Comparison of ENCODE assay signal across 1 cellular context in the genomic region with DNA sequence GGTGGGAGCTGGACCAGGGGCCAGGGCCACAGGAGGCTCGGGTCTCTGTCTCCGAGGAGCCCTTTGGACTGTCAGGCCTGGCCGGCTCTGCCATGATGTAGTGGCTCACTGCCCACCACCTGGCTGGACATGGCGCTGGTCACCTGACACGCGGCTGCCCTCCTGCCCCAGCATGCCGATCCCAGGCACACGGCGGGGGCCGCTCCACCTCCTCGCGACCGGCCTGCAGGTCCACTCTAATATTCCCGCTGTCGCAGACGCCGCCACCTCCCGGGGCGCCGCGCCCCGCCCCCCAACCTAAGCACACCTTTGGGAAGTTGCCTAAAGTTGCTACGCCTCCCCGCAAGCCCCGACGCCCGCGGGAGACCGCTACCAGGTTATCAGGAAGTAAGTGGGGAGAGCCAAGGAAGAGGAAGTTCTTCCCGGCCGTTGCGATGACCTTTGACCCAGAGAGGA. TPM values are rescaled to one million over a fixed set of nuclear protein-coding genes. Genes with fewer than 3 reads are reported as not detected.
"Had no signal": no experiment of that assay in that cellular context is flagged by ENCODE, and none has a peak within 500 bp of the region (broad histone marks: within the 10 kb centered on the region; RNA-seq: fewer than 3 reads in every experiment).

A gene (minus strand): TSS at position 406 of the 456 bp plus-strand sequence. CDS start 58,298 bp downstream, outside the sequence.

RNA-seq across cellular contexts. Expression of the gene that starts here (rescaled TPM):
- total RNA-seq: G401 had no signal
